ENCODE assay signal across 1 cellular context in the genomic region with DNA sequence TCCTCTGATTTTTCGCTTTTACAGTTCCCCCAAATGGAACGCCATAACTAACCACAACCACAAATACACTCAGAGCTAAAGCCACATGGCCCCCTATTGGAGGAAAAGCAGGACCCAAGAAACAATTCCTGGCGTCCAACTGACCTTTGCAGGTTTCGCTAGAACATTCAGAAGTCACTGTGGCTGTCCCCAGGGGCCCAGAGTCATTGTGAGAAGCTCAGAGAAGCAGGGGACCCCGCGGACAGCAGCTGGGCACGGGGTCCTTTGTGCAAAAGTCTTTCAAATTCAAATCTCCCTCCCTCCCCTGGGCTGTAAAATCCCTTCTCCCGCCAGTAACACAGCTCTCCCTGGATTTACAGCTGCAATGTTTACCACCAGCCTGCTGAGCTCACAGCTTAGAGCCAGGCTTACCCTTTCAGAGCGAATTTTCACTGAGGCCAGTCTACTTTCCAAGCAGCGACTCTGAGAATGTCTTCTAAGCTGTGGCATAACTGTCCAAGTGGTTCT.
TF ChIP-seq lines count a peak whose summit lies in the region.

No MANE protein-coding gene starts in this region.

TF ChIP-seq in HepG2, 621 proteins besides CTCF, POLR2A, EP300 and RAD21 (continued from another document):
- TF ChIP-seq, protein P1, sequence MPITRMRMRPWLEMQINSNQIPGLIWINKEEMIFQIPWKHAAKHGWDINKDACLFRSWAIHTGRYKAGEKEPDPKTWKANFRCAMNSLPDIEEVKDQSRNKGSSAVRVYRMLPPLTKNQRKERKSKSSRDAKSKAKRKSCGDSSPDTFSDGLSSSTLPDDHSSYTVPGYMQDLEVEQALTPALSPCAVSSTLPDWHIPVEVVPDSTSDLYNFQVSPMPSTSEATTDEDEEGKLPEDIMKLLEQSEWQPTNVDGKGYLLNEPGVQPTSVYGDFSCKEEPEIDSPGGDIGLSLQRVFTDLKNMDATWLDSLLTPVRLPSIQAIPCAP (CRISPR knock-in tag; IDR thresholded peaks at IDR 0.05; ENCODE audit: low read depth): no peak
- no peak for TF ChIP-seq CCDC6 (CRISPR knock-in tag; IDR thresholded peaks at IDR 0.05)
- no peak for TF ChIP-seq ZMYM4 (CRISPR knock-in tag; IDR thresholded peaks at IDR 0.05)
- TF ChIP-seq ZNF672 (CRISPR knock-in tag; IDR thresholded peaks at IDR 0.05): no peak
- no peak for TF ChIP-seq ZNF547 (CRISPR knock-in tag; IDR thresholded peaks at IDR 0.05)
- TF ChIP-seq, protein P2, sequence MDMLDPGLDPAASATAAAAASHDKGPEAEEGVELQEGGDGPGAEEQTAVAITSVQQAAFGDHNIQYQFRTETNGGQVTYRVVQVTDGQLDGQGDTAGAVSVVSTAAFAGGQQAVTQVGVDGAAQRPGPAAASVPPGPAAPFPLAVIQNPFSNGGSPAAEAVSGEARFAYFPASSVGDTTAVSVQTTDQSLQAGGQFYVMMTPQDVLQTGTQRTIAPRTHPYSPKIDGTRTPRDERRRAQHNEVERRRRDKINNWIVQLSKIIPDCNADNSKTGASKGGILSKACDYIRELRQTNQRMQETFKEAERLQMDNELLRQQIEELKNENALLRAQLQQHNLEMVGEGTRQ (IDR thresholded peaks at IDR 0.05; ENCODE audit: low read depth, low read length): no peak
- TF ChIP-seq, protein P2 (CRISPR knock-in tag; IDR thresholded peaks at IDR 0.05; ENCODE audit: borderline replicate concordance): no peak
